Comparison of ENCODE assay signal across 9 cellular contexts in the genomic region with DNA sequence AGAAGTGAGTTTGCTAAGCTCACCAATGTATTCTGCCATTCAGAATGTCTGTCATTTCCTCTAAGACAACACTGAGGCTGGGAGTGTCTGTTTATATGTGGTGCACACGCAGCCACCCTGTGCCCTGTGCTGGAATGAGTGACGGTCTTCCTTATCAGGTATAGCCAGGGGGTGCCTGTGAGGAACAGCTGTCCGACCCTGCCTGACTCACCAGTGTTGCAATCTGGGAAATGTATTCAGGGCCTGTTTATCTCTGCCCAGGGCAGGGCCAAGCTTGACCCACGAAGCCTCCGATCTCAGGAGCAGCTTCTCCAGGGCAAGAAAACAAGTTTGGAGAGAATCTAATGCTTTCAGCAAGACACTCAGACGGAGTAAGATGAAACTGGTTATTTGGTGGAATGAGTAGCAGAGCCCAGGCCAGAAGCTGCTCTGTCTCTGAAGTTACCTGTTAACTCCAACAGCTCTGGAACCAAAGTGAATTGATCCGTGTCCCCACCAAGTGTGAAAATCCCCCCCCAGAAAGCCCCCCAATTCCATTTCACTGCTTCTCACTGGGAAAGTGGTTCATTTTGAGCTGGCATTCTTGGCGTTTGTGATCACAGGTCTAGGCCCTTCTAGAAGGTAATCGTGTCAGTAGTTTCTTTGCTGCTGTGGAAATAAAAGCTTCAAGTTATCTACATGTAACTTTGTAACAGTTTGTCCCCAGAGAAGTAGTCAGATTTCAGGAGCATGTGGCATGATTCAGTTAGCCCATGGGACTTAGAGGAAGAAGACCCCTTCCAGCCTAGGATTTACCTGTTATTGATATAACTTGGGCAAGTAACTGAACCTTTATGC. TPM values are rescaled to one million over a fixed set of nuclear protein-coding genes. Genes with fewer than 3 reads are reported as not detected.
DNase-seq lines count a peak whose midpoint lies in the region; ATAC-seq, FAIRE-seq and TF ChIP-seq lines count a peak whose summit lies in the region.
"Had no signal": no experiment of that assay in that cellular context is flagged by ENCODE, and none has a peak within 500 bp of the region (broad histone marks: within the 10 kb centered on the region; RNA-seq: fewer than 3 reads in every experiment).

No MANE protein-coding gene starts in this region.

- H3K4me1 ChIP-seq in HEK293 (ENCODE audit: control insufficient read depth, insufficient read depth, low read length) (no peaks in the 10 kb centered on the region), MM.1S (ENCODE audit: low read length) (no peaks in the 10 kb centered on the region)

- CTCF ChIA-PET in HEK293 (lab: Yijun Ruan, JAX) = interaction anchor here (1.0 to 1.3 kb wide), 4 partner anchors 9 to 52 kb away, joined by 3 to 9 read pairs (median 5); no protein-coding TSS in a partner anchor

- no peaks in the 10 kb centered on the region for H3K79me2 ChIP-seq in MM.1S (ENCODE audit: low read length)

- no peak overlapping the region for H2AFZ ChIP-seq in MM.1S (ENCODE audit: low read length)

- H3K4me2 ChIP-seq in MM.1S (ENCODE audit: low read depth, low read length) = no peak overlapping the region

- DNase-seq in SK-MEL-5 (ENCODE audit: low read depth, low spot score) (peak; percentile 46), Right ventricle myocardium inferior (ENCODE audit: missing footprints) (no peak), sciatic nerve (ENCODE audit: low spot score) (peak; percentile 39), GM19239 (ENCODE audit: insufficient read length, low spot score) (no peak), MM.1S (no peak)
- no peak for DNase-seq in activated CD4-positive, alpha-beta T cell treated with anti-CD3 and anti-CD28 coated beads for 4 hours
- DNase-seq in stimulated activated CD4-positive, alpha-beta T cell treated with anti-CD3 and anti-CD28 coated beads, Interleukin-15, amount 100 ng/mL, for 24 hours = no peak
- DNase-seq: activated naive CD8-positive, alpha-beta T cell treated with anti-CD3 and anti-CD28 coated beads, Interleukin-2, amount 10 ng/mL, durations not matched to agents 7 days and 5 days had no signal

- no peak overlapping the region for H3K9ac ChIP-seq in MM.1S (ENCODE audit: low read length)

- H4K20me1 ChIP-seq in MM.1S (ENCODE audit: insufficient read depth, low read length) = no peaks in the 10 kb centered on the region

- H3K27me3 ChIP-seq in MM.1S (replicated peaks; ENCODE audit: insufficient read depth, low read length) = no peaks in the 10 kb centered on the region

- H3K4me3 ChIP-seq in HEK293 (ENCODE audit: low read depth, low read length) (no peak overlapping the region), MM.1S (ENCODE audit: low read length) (no peak overlapping the region)

- H3K27ac ChIP-seq in HEK293 (ENCODE audit: extremely low read depth, low read depth, low read length) (no peak overlapping the region; the same call in 1 of the 2 replicates), MM.1S (ENCODE audit: low read length) (no peak overlapping the region)

- FAIRE-seq in GM19239 (lab: Jason Lieb, UNC) = no peak

- H3K36me3 ChIP-seq in HEK293 (ENCODE audit: control insufficient read depth in 2 of 2, insufficient read depth in 1 of 2, low read length in 2 of 2) (no peaks in the 10 kb centered on the region), MM.1S (replicated peaks; ENCODE audit: insufficient read depth, low read length) (no peaks in the 10 kb centered on the region)

- in situ Hi-C loops in SK-MEL-5 (cut with HindIII; ENCODE audit: low pct_unique_long_range_greater_than_20kb, low sequenced_read_pairs) = no loop called here

- POLR2A ChIA-PET in HEK293 (lab: Yijun Ruan, JAX) = interaction anchor here (0.5 to 2.3 kb wide), 6 partner anchors 10 to 414 kb away, joined by 3 to 12 read pairs (median 5); no protein-coding TSS in a partner anchor

- intact Hi-C loops in Right ventricle myocardium inferior (cut with DNase I) = no loop called here
- intact Hi-C loops in sciatic nerve (cut with DNase I) = no loop called here

- ATAC-seq in Right ventricle myocardium inferior (peak; percentile 91), sciatic nerve (peak; percentile 54)

- TF ChIP-seq CTCF in HEK293 (tag by site-specific recombination; IDR thresholded peaks at IDR 0.05) = no peak
- no peak for TF ChIP-seq CTCF in MM.1S (IDR thresholded peaks at IDR 0.05; ENCODE audit: low read length)

- no peaks in the 10 kb centered on the region for H3F3A ChIP-seq in MM.1S (ENCODE audit: insufficient read depth, low read length)

- H3K9me2 ChIP-seq in MM.1S (replicated peaks; ENCODE audit: insufficient read depth, low read length) = no peaks in the 10 kb centered on the region

- H3K9me3 ChIP-seq in HEK293 (ENCODE audit: control insufficient read depth, insufficient read depth, low read depth, low read length) (no peaks in the 10 kb centered on the region), MM.1S (replicated peaks; ENCODE audit: insufficient read depth, low read length) (no peaks in the 10 kb centered on the region)

TF ChIP-seq in HEK293, 187 proteins besides CTCF, POLR2A, EP300 and RAD21 (continues in another document):
- TF ChIP-seq ZNF791 (tag by site-specific recombination; IDR thresholded peaks at IDR 0.05) (no peak), ZNF404 (tag by site-specific recombination; IDR thresholded peaks at IDR 0.05) (no peak), KLF1 (tag by site-specific recombination; IDR thresholded peaks at IDR 0.05) (peak; percentile 54; the same call in 1 of the 2 replicates), ZNF600 (tag by site-specific recombination; IDR thresholded peaks at IDR 0.05) (peak; percentile 96), ZNF707 (tag by site-specific recombination; IDR thresholded peaks at IDR 0.05) (no peak), IKZF3 (tag by site-specific recombination; IDR thresholded peaks at IDR 0.05) (0 out of 2 replicates have a peak, but pooled peaks have one; percentile 40), ZNF514 (tag by site-specific recombination; IDR thresholded peaks at IDR 0.05) (no peak), ZNF660 (tag by site-specific recombination; IDR thresholded peaks at IDR 0.05) (peak; percentile 44; the same call in 1 of the 2 replicates), INSM2 (tag by site-specific recombination; IDR thresholded peaks at IDR 0.05) (peak; percentile 72), ZEB2 (tag by site-specific recombination; IDR thresholded peaks at IDR 0.05) (peak; percentile 60; the same call in 1 of the 2 replicates), GLIS2 (tag by site-specific recombination; IDR thresholded peaks at IDR 0.05) (peak; percentile 23; the same call in 1 of the 2 replicates), ZNF692 (tag by site-specific recombination; IDR thresholded peaks at IDR 0.05) (peak; percentile 46; the same call in 1 of the 2 replicates), ZNF10 (tag by site-specific recombination; IDR thresholded peaks at IDR 0.05) (0 out of 2 replicates have a peak, but pooled peaks have one; percentile 36), MZF1 (tag by site-specific recombination; IDR thresholded peaks at IDR 0.05; ENCODE audit: borderline replicate concordance) (no peak), ZNF23 (tag by site-specific recombination; IDR thresholded peaks at IDR 0.05; ENCODE audit: borderline replicate concordance) (no peak), ZNF37A (tag by site-specific recombination; IDR thresholded peaks at IDR 0.05) (no peak), ZNF366 (tag by site-specific recombination; conservative IDR thresholded peaks at IDR 0.05) (0 out of 2 replicates have a peak, but pooled peaks have one; percentile 7), ZFP41 (tag by site-specific recombination; IDR thresholded peaks at IDR 0.05; ENCODE audit: borderline replicate concordance) (no peak), ZNF133 (tag by site-specific recombination; IDR thresholded peaks at IDR 0.05) (no peak), ZSCAN23 (tag by site-specific recombination; IDR thresholded peaks at IDR 0.05) (no peak), SCRT2 (tag by site-specific recombination; IDR thresholded peaks at IDR 0.05) (0 out of 2 replicates have a peak, but pooled peaks have one; percentile 34)
- TF ChIP-seq, protein P1, sequence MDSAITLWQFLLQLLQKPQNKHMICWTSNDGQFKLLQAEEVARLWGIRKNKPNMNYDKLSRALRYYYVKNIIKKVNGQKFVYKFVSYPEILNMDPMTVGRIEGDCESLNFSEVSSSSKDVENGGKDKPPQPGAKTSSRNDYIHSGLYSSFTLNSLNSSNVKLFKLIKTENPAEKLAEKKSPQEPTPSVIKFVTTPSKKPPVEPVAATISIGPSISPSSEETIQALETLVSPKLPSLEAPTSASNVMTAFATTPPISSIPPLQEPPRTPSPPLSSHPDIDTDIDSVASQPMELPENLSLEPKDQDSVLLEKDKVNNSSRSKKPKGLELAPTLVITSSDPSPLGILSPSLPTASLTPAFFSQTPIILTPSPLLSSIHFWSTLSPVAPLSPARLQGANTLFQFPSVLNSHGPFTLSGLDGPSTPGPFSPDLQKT (IDR thresholded peaks at IDR 0.05; ENCODE audit: borderline replicate concordance, low read depth, low read length) = no peak

RNA-seq across cellular contexts. Expression of gene UBE2H, which starts 6.1 kb away (rescaled TPM):
- total RNA-seq in SK-MEL-5 (2014; rRNA removed; shearing (Covaris generic)) = 37.4 and 40.5 TPM in 2 replicates
- 71.1 and 85.0 TPM in 2 replicates for polyA plus RNA-seq in SK-MEL-5 (2015; cell fraction: cytosol; rRNA removed)
- 43.6 and 48.0 TPM in 2 replicates for polyA plus RNA-seq in SK-MEL-5 (2015; cell fraction: nucleus; rRNA removed)
- 103 TPM for total RNA-seq in Right ventricle myocardium inferior
- 92.1 TPM for total RNA-seq in sciatic nerve

Comparison
In these comparisons a context has a peak if more than half of its experiments do, and no peak if none do; other contexts are left out.
1. DNase-seq: peak in SK-MEL-5 (single experiment) and sciatic nerve (single experiment); none in Right ventricle myocardium inferior (single experiment), GM19239 (single experiment), activated CD4-positive, alpha-beta T cell treated with anti-CD3 and anti-CD28 coated beads for 4 hours (0 of 2), stimulated activated CD4-positive, alpha-beta T cell treated with anti-CD3 and anti-CD28 coated beads, Interleukin-15, amount 100 ng/mL, for 24 hours (single experiment) and MM.1S (single experiment).